ENCODE assay signal across 18 cellular contexts in genomic region chr10:122122493-122122892, GRCh38.
DNase-seq lines count a peak whose midpoint lies in the region; FAIRE-seq and TF ChIP-seq lines count a peak whose summit lies in the region.
"Had no signal": no experiment of that assay in that cellular context is flagged by ENCODE, and none has a peak within 500 bp of the region (broad histone marks: within the 10 kb centered on the region; RNA-seq: fewer than 3 reads in every experiment).

No MANE protein-coding gene starts in this region.

- no peak for TF ChIP-seq CTCF in RWPE1 (conservative IDR thresholded peaks at IDR 0.05; ENCODE audit: low read depth)
- no peak for TF ChIP-seq CTCF in kidney (IDR thresholded peaks at IDR 0.05; ENCODE audit: borderline replicate concordance, extremely low read depth, insufficient read depth)
- TF ChIP-seq CTCF in thyroid gland (IDR thresholded peaks at IDR 0.05): no peak
- TF ChIP-seq CTCF in Calu3 (IDR thresholded peaks at IDR 0.05; ENCODE audit: unreplicated experiment): no peak

- H3K9me3 Mint-ChIP-seq in Calu3 (ENCODE audit: low read depth, unreplicated experiment): no peaks in the 10 kb centered on the region
- H3K9me3 Mint-ChIP-seq: CD8-positive, alpha-beta memory T cell had no signal

- H3K4me3 ChIP-seq in H7 (ENCODE audit: insufficient read depth, low read depth, low read length): no peak overlapping the region
- H3K4me3 ChIP-seq in kidney (ENCODE audit: low read length in 2 of 2): no peak overlapping the region
- H3K4me3 ChIP-seq in thyroid gland (replicated peaks in 1 of 3): no peak overlapping the region
- H3K4me3 ChIP-seq: HAP-1 had no signal

- H3K9me3 ChIP-seq in kidney (ENCODE audit: control insufficient read depth in 1 of 2, low read length in 2 of 2): no peaks in the 10 kb centered on the region
- no peaks in the 10 kb centered on the region for H3K9me3 ChIP-seq in thyroid gland
- H3K9me3 ChIP-seq: HAP-1 had no signal

- FAIRE-seq in kidney (lab: Jason Lieb, UNC): no peak
- FAIRE-seq: HTR-8/SVneo had no signal

- no peak overlapping the region for H3K27ac Mint-ChIP-seq in Calu3 (ENCODE audit: unreplicated experiment)

- intact Hi-C loops in kidney (cut with DNase I): no loop called here
- intact Hi-C loops in thyroid gland (cut with DNase I): no loop called here
- intact Hi-C loops in Calu3 (cut with micrococcal nuclease; ENCODE audit: unreplicated experiment): no loop called here

- peak overlapping the region; percentile 18; the same call in 1 of the 2 replicates for H3K27ac ChIP-seq in RWPE1
- no peak overlapping the region for H3K27ac ChIP-seq in kidney (ENCODE audit: low read depth in 2 of 2, low read length in 2 of 2)
- peak overlapping the region; percentile 69 to 100 (median 100) for H3K27ac ChIP-seq in thyroid gland

- DNase-seq in H7 (peak; percentile 48), RWPE1 (ENCODE audit: low spot score) (no peak), kidney (peak; percentile 31), thyroid gland (no peak), NOMO-1 treated with dmso at 0.1 percent for 144 hours (lab: John Stamatoyannopoulos, UW; ENCODE audit: unreplicated experiment) (no peak), middle frontal gyrus (ENCODE audit: extremely low spot score, low spot score) (no peak), Calu3 (no peak)
- DNase-seq: C1 segment of cervical spinal cord; CD8-positive, alpha-beta memory T cell; DMS79 treated with DMSO at 0.1 percent for 48 hours; NCI-H1092 treated with DMSO at 0.1 percent for 48 hours; NCI-H146; NCI-H2081; NCI-H2171 treated with DMSO at 0.1 percent for 48 hours; NCI-H446; NK-92 treated with Interleukin-12 subunit alpha and Interleukin-12 subunit beta, amount 100 ng/mL, for 24 hours had no signal

- no peak for TF ChIP-seq POLR2A in thyroid gland (IDR thresholded peaks at IDR 0.05)

- H3K36me3 ChIP-seq in H7 (replicated peaks; ENCODE audit: control insufficient read depth, insufficient read depth, low read length) (no peaks in the 10 kb centered on the region), kidney (ENCODE audit: control insufficient read depth in 1 of 2, insufficient read depth in 2 of 2, low read length in 2 of 2) (no peaks in the 10 kb centered on the region), thyroid gland (no peaks in the 10 kb centered on the region)
- H3K36me3 ChIP-seq: HAP-1 had no signal

- H3K4me1 ChIP-seq in kidney (ENCODE audit: control insufficient read depth in 1 of 2, insufficient read depth in 1 of 2, low read depth in 1 of 2, low read length in 2 of 2) (peaks cover 0 to 12% of the 10 kb centered on the region in 2 donors), thyroid gland (peaks cover 76 to 78% of the 10 kb centered on the region in 2 donors)

- no peaks in the 10 kb centered on the region for H3K27me3 ChIP-seq in H7 (ENCODE audit: control insufficient read depth, insufficient read depth, low read length)
- no peaks in the 10 kb centered on the region for H3K27me3 ChIP-seq in thyroid gland

- H3K36me3 Mint-ChIP-seq in Calu3 (ENCODE audit: insufficient read depth, unreplicated experiment): peaks cover 6% of the 10 kb centered on the region
- H3K36me3 Mint-ChIP-seq: CD8-positive, alpha-beta memory T cell had no signal

- POLR2A ChIA-PET in RWPE1 (lab: Yijun Ruan, JAX; ENCODE audit: low non-redundant PET): no interaction called here

- H3K4me3 Mint-ChIP-seq in Calu3 (ENCODE audit: low read depth, unreplicated experiment): no peak overlapping the region
- H3K4me3 Mint-ChIP-seq: CD8-positive, alpha-beta memory T cell had no signal

- WGBS in thyroid gland, 2 donors: 83 to 84% methylated on average over 8 of the region's 8 CpGs

- no TSS peak for BruUV-seq in Calu3 (replicated peaks; lab: Mats Ljungman, UMichigan)

- peaks cover 8% of the 10 kb centered on the region for H3K4me1 Mint-ChIP-seq in Calu3 (ENCODE audit: low read depth, unreplicated experiment)
- H3K4me1 Mint-ChIP-seq: CD8-positive, alpha-beta memory T cell had no signal

- CTCF ChIA-PET in RWPE1 (lab: Yijun Ruan, JAX): interaction anchor here (0.6 to 1.2 kb wide), 2 partner anchors 9 to 10 kb away, joined by 3 to 6 read pairs; no protein-coding TSS in a partner anchor
- CTCF ChIA-PET in Calu3 (lab: Charles Lee): no interaction called here

- H3K9ac ChIP-seq in kidney (ENCODE audit: low read length in 2 of 2): no peak overlapping the region

- H3K27me3 Mint-ChIP-seq in Calu3 (ENCODE audit: unreplicated experiment): no peaks in the 10 kb centered on the region

Comparison
In these comparisons a context has a peak if more than half of its experiments do, and no peak if none do; other contexts are left out.
1. DNase-seq: peak in H7 (single experiment) and kidney (single experiment); none in RWPE1 (single experiment), thyroid gland (0 of 2), NOMO-1 treated with dmso at 0.1 percent for 144 hours (single experiment), middle frontal gyrus (single experiment) and Calu3 (single experiment).
2. H3K27ac ChIP-seq: peak in RWPE1 (single experiment) and thyroid gland (3 of 3); none in kidney (0 of 2).